Comparison of ENCODE assay signal across 19 cellular contexts in genomic region chr2:60311524-60311923, GRCh38.
A peak's percentile ranks its signal among the peaks of the same experiment; 100 is the strongest.
DNase-seq lines count a peak whose midpoint lies in the region; ATAC-seq and TF ChIP-seq lines count a peak whose summit lies in the region.
"Had no signal": no experiment of that assay in that cellular context is flagged by ENCODE, and none has a peak within 500 bp of the region (broad histone marks: within the 10 kb centered on the region; RNA-seq: fewer than 3 reads in every experiment).

No MANE protein-coding gene starts in this region.

- H3K4me1 ChIP-seq in prostate gland (replicated peaks) = no peaks in the 10 kb centered on the region
- no peaks in the 10 kb centered on the region for H3K4me1 ChIP-seq in CD8-positive, alpha-beta T cell (ENCODE audit: insufficient read depth, low read length)
- H3K4me1 ChIP-seq: colonic mucosa, esophagus muscularis mucosa had no signal

- intact Hi-C loops in prostate gland (cut with DNase I) = no loop called here
- intact Hi-C loops in CD8-positive, alpha-beta T cell (cut with DNase I, micrococcal nuclease) = no loop called here

- H3K4me3 Mint-ChIP-seq in CD8-positive, alpha-beta T cell = no peak overlapping the region
- H3K4me3 Mint-ChIP-seq: naive thymus-derived CD8-positive, alpha-beta T cell had no signal

- H3K27ac Mint-ChIP-seq in CD8-positive, alpha-beta T cell = no peak overlapping the region
- H3K27ac Mint-ChIP-seq: naive thymus-derived CD8-positive, alpha-beta T cell had no signal

- 89% methylated on average over 1 of the region's 1 CpG for WGBS in prostate gland

- H3K4me1 Mint-ChIP-seq in CD8-positive, alpha-beta T cell (ENCODE audit: low read depth) = no peaks in the 10 kb centered on the region

- no peaks in the 10 kb centered on the region for H3K9me3 ChIP-seq in prostate gland
- H3K9me3 ChIP-seq in CD8-positive, alpha-beta T cell (ENCODE audit: low read length) = no peaks in the 10 kb centered on the region
- H3K9me3 ChIP-seq: colonic mucosa, esophagus muscularis mucosa, vagina had no signal

- TF ChIP-seq POLR2A in prostate gland (IDR thresholded peaks at IDR 0.05) = no peak

- H3K27ac ChIP-seq in prostate gland = no peak overlapping the region
- no peak overlapping the region for H3K27ac ChIP-seq in CD8-positive, alpha-beta T cell (ENCODE audit: low read depth, low read length)
- H3K27ac ChIP-seq: colonic mucosa, esophagus muscularis mucosa, SK-N-MC, vagina, WERI-Rb-1 had no signal

- no peak for TF ChIP-seq CTCF in prostate gland (IDR thresholded peaks at IDR 0.05)
- TF ChIP-seq CTCF in CD8-positive, alpha-beta T cell (IDR thresholded peaks at IDR 0.05) = no peak

- no peaks in the 10 kb centered on the region for H3K9me3 Mint-ChIP-seq in CD8-positive, alpha-beta T cell
- H3K9me3 Mint-ChIP-seq: naive thymus-derived CD8-positive, alpha-beta T cell had no signal

- ATAC-seq in GM18502 (IDR thresholded peaks at IDR 0.05; ENCODE audit: poor library complexity, unreplicated experiment) = peak; percentile 71
- ATAC-seq in GM19463 (IDR thresholded peaks at IDR 0.05; ENCODE audit: unreplicated experiment) = peak; percentile 37
- peak; percentile 39 for ATAC-seq in HG02840 (IDR thresholded peaks at IDR 0.05; ENCODE audit: low FRiP score, unreplicated experiment)
- peak; percentile 47 for ATAC-seq in HG03520 (IDR thresholded peaks at IDR 0.05; ENCODE audit: unreplicated experiment)
- no peak for ATAC-seq in CD8-positive, alpha-beta T cell
- ATAC-seq: left ventricle myocardium superior; naive thymus-derived CD8-positive, alpha-beta T cell; right cardiac atrium had no signal

- POLR2A ChIA-PET in CD8-positive, alpha-beta T cell (lab: Charles Lee) = no interaction called here

- no peak overlapping the region for H3K4me3 ChIP-seq in prostate gland
- no peak overlapping the region for H3K4me3 ChIP-seq in CD8-positive, alpha-beta T cell (ENCODE audit: low read depth, low read length)
- H3K4me3 ChIP-seq: colonic mucosa, esophagus muscularis mucosa, SK-N-MC, vagina had no signal

- DNase-seq in prostate gland (ENCODE audit: low spot score) (no peak), NCI-H1092 (lab: John Stamatoyannopoulos, UW) (no peak), RPMI8226 (no peak)
- no peak for DNase-seq in CD8-positive, alpha-beta T cell
- DNase-seq: colonic mucosa; DMS53; left ventricle myocardium superior; naive thymus-derived CD8-positive, alpha-beta T cell; NCI-H2171; right cardiac atrium; stimulated activated naive CD4-positive, alpha-beta T cell treated with Interleukin-2 at 50 U/mL for 16 hours; WERI-Rb-1 had no signal

- H3K27me3 Mint-ChIP-seq in CD8-positive, alpha-beta T cell (ENCODE audit: low read depth) = no peaks in the 10 kb centered on the region

- no peaks in the 10 kb centered on the region for H3K36me3 ChIP-seq in prostate gland
- no peaks in the 10 kb centered on the region for H3K36me3 ChIP-seq in CD8-positive, alpha-beta T cell (ENCODE audit: insufficient read depth, low read length)
- H3K36me3 ChIP-seq: colonic mucosa, esophagus muscularis mucosa, vagina, WERI-Rb-1 had no signal

- no peaks in the 10 kb centered on the region for H3K27me3 ChIP-seq in prostate gland (replicated peaks; ENCODE audit: insufficient read depth)
- H3K27me3 ChIP-seq in CD8-positive, alpha-beta T cell (ENCODE audit: insufficient read depth, low read length) = no peaks in the 10 kb centered on the region
- H3K27me3 ChIP-seq: colonic mucosa, esophagus muscularis mucosa, vagina had no signal

- no peaks in the 10 kb centered on the region for H3K36me3 Mint-ChIP-seq in CD8-positive, alpha-beta T cell
- H3K36me3 Mint-ChIP-seq: naive thymus-derived CD8-positive, alpha-beta T cell had no signal

- CTCF ChIA-PET in CD8-positive, alpha-beta T cell (lab: Charles Lee) = no interaction called here
